1 cellular context compared by ENCODE assay signal in genomic region chr13:44116562-44117315, GRCh38.
TF ChIP-seq lines count a peak whose summit lies in the region.

No MANE protein-coding gene starts in this region.

TF ChIP-seq in liver, 16 proteins besides CTCF, POLR2A, EP300 and RAD21 (continued from another document):
- no peak for TF ChIP-seq TAF1 (conservative IDR thresholded peaks at IDR 0.05)
- no peak for TF ChIP-seq FOXA2 (IDR thresholded peaks at IDR 0.05)
